In the genomic region with DNA sequence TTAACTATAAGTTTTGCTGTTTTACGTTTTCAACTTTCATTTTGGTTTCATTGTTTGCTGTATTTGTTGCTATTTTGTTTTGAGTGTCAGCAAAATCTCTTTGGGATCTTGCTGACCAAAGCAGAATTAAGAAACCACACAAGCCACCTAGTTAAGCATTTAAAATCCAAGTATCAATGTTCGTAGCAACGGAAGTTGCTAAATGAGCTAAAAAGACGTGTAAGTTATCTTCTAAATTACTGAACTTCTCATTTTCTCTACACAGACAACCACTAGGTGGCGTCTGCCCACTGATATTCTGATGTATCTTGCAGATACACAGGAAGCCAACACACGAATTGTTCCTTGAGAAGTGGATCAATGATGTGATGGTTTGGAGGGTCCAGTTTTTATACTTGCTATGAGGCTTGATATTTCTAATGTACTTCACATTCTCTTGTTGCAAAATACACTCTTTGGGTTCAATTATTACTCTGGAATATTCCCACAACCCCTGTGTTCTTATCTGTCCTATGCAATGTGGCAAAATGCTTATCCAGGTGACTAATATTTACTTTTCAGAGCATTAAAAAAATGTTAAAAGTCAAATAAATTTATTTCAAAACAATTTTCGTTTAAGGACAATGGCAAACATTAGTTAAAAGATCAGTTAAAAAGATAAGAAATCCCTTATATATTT, we compare ENCODE assay signal across 8 cellular contexts.
DNase-seq lines count a peak whose midpoint lies in the region; ATAC-seq and TF ChIP-seq lines count a peak whose summit lies in the region.

No MANE protein-coding gene starts in this region.

- no peak overlapping the region for H3K27ac ChIP-seq in left ventricle myocardium inferior (replicated peaks)

- H3K4me3 Mint-ChIP-seq in activated T-helper 1 cell treated with anti-CD3 and anti-CD28 coated beads, Interleukin-12 subunit alpha, Interleukin-12 subunit beta, Interleukin-2, Interleukin-4 antibody, amounts not matched to agents 30 ng/mL and 10 ng/mL and 1 ng/mL, durations not matched to agents 14 hours and 24 hours and 36 hours = no peak overlapping the region

- no peaks in the 10 kb centered on the region for H3K9me3 Mint-ChIP-seq in activated T-helper 1 cell treated with anti-CD3 and anti-CD28 coated beads, Interleukin-12 subunit alpha, Interleukin-12 subunit beta, Interleukin-2, Interleukin-4 antibody, amounts not matched to agents 30 ng/mL and 10 ng/mL and 1 ng/mL, durations not matched to agents 14 hours and 24 hours and 36 hours

- peak; percentile 41 for DNase-seq in DMS153 (lab: John Stamatoyannopoulos, UW)
- DNase-seq in NCI-H460 (ENCODE audit: extremely low read depth, low read depth) = peak; percentile 53
- peak; percentile 32 for DNase-seq in activated T-helper 1 cell treated with anti-CD3 and anti-CD28 coated beads, Interleukin-12 subunit alpha, Interleukin-12 subunit beta, Interleukin-2, Interleukin-4 antibody, amounts not matched to agents 30 ng/mL and 10 ng/mL and 1 ng/mL, durations not matched to agents 14 hours and 24 hours and 36 hours (ENCODE audit: low spot score)
- DNase-seq in left ventricle myocardium inferior = no peak
- DNase-seq in sciatic nerve (ENCODE audit: low spot score) = peak; percentile 74
- DNase-seq in NCI-H187 treated with DMSO at 0.1 percent for 48 hours (lab: John Stamatoyannopoulos, UW) = no peak

- no peaks in the 10 kb centered on the region for H3K4me1 Mint-ChIP-seq in activated T-helper 1 cell treated with anti-CD3 and anti-CD28 coated beads, Interleukin-12 subunit alpha, Interleukin-12 subunit beta, Interleukin-2, Interleukin-4 antibody, amounts not matched to agents 30 ng/mL and 10 ng/mL and 1 ng/mL, durations not matched to agents 14 hours and 24 hours and 36 hours (ENCODE audit: low read depth)

- H3K36me3 ChIP-seq in left ventricle myocardium inferior = no peaks in the 10 kb centered on the region

- H3K4me1 ChIP-seq in left ventricle myocardium inferior = no peaks in the 10 kb centered on the region

- no peaks in the 10 kb centered on the region for H3K27me3 ChIP-seq in left ventricle myocardium inferior (ENCODE audit: low read depth)

- no peak overlapping the region for H3K27ac Mint-ChIP-seq in activated T-helper 1 cell treated with anti-CD3 and anti-CD28 coated beads, Interleukin-12 subunit alpha, Interleukin-12 subunit beta, Interleukin-2, Interleukin-4 antibody, amounts not matched to agents 30 ng/mL and 10 ng/mL and 1 ng/mL, durations not matched to agents 14 hours and 24 hours and 36 hours

- intact Hi-C loops in activated T-helper 1 cell treated with anti-CD3 and anti-CD28 coated beads, Interleukin-12 subunit alpha, Interleukin-12 subunit beta, Interleukin-2, Interleukin-4 antibody, amounts not matched to agents 30 ng/mL and 10 ng/mL and 1 ng/mL, durations not matched to agents 14 hours and 24 hours and 36 hours (cut with micrococcal nuclease) = loop anchor here (1.0 kb wide), 2 partner anchors 381 to 426 kb away; no protein-coding TSS in a partner anchor
- intact Hi-C loops in left ventricle myocardium inferior (cut with micrococcal nuclease) (no loop called here), sciatic nerve (cut with DNase I) (no loop called here)

- peak; percentile 82 for TF ChIP-seq CTCF in left ventricle myocardium inferior (IDR thresholded peaks at IDR 0.05; ENCODE audit: borderline replicate concordance)

- peak overlapping the region; percentile 46 for H3K4me3 ChIP-seq in left ventricle myocardium inferior

- no peaks in the 10 kb centered on the region for H3K36me3 Mint-ChIP-seq in activated T-helper 1 cell treated with anti-CD3 and anti-CD28 coated beads, Interleukin-12 subunit alpha, Interleukin-12 subunit beta, Interleukin-2, Interleukin-4 antibody, amounts not matched to agents 30 ng/mL and 10 ng/mL and 1 ng/mL, durations not matched to agents 14 hours and 24 hours and 36 hours (ENCODE audit: low read depth)

- H3K27me3 Mint-ChIP-seq in activated T-helper 1 cell treated with anti-CD3 and anti-CD28 coated beads, Interleukin-12 subunit alpha, Interleukin-12 subunit beta, Interleukin-2, Interleukin-4 antibody, amounts not matched to agents 30 ng/mL and 10 ng/mL and 1 ng/mL, durations not matched to agents 14 hours and 24 hours and 36 hours (ENCODE audit: insufficient read depth) = no peaks in the 10 kb centered on the region

- ATAC-seq in GM19035 (IDR thresholded peaks at IDR 0.05; ENCODE audit: unreplicated experiment) (peak; percentile 81), HG03159 (IDR thresholded peaks at IDR 0.05; ENCODE audit: unreplicated experiment) (peak; percentile 95), sciatic nerve (no peak)

- H3K9me3 ChIP-seq in left ventricle myocardium inferior (replicated peaks) = no peaks in the 10 kb centered on the region

Comparison
In these comparisons a context has a peak if more than half of its experiments do, and no peak if none do; other contexts are left out.
1. DNase-seq: peak in DMS153 (single experiment), NCI-H460 (single experiment), activated T-helper 1 cell treated with anti-CD3 and anti-CD28 coated beads, Interleukin-12 subunit alpha, Interleukin-12 subunit beta, Interleukin-2, Interleukin-4 antibody, amounts not matched to agents 30 ng/mL and 10 ng/mL and 1 ng/mL, durations not matched to agents 14 hours and 24 hours and 36 hours (single experiment) and sciatic nerve (single experiment); none in left ventricle myocardium inferior (single experiment) and NCI-H187 treated with DMSO at 0.1 percent for 48 hours (single experiment).